11 cellular contexts compared by ENCODE assay signal in the genomic region with DNA sequence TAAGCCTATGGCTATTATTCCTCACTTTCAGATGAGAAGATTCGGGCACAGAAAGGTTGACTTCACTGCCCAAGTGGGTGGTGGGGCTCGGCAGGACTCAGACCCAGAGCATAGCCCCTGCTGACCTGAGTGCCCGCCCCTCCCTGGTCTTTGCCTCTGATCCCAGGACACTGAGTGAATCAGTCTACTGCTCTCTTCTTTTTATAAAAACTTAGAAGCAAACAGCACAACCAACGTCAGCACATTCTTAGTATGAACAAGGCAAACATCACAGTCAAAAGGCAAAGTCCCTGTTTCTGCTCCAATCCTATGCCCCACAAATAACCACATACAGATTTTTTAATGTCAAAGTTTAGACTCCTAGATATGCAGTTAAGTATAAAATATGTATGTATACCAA.
DNase-seq lines count a peak whose midpoint lies in the region; ATAC-seq, FAIRE-seq and TF ChIP-seq lines count a peak whose summit lies in the region.
"Had no signal": no experiment of that assay in that cellular context is flagged by ENCODE, and none has a peak within 500 bp of the region (broad histone marks: within the 10 kb centered on the region; RNA-seq: fewer than 3 reads in every experiment).

No MANE protein-coding gene starts in this region.

- H3K9me3 ChIP-seq in A549 (peaks cover 6% of the 10 kb centered on the region; the same call in 1 of the 3 replicates), SJSA1 (replicated peaks) (no peaks in the 10 kb centered on the region), osteoblast (ENCODE audit: low read depth, low read length) (no peaks in the 10 kb centered on the region)

- H3K4me1 Mint-ChIP-seq in stimulated activated effector memory CD8-positive, alpha-beta T cell treated with anti-CD3 and anti-CD28 coated beads, Interleukin-12 subunit alpha, Interleukin-12 subunit beta, amount 100 ng/mL, for 72 hours: no peaks in the 10 kb centered on the region

- H3K9me3 Mint-ChIP-seq in stimulated activated effector memory CD8-positive, alpha-beta T cell treated with anti-CD3 and anti-CD28 coated beads, Interleukin-12 subunit alpha, Interleukin-12 subunit beta, amount 100 ng/mL, for 72 hours: no peaks in the 10 kb centered on the region

- TF ChIP-seq POLR2A in A549 (IDR thresholded peaks at IDR 0.05; ENCODE audit: low read length) (no peak), GM12891 (IDR thresholded peaks at IDR 0.05; ENCODE audit: low read depth, low read length) (no peak)

- no peaks in the 10 kb centered on the region for H3K27me3 ChIP-seq in SJSA1 (replicated peaks)
- no peaks in the 10 kb centered on the region for H3K27me3 ChIP-seq in osteoblast (ENCODE audit: insufficient read depth, low read length)

- POLR2A ChIA-PET in A549 (lab: Yijun Ruan, JAX): no interaction called here

- no peak overlapping the region for H3K4me3 ChIP-seq in A549
- no peak overlapping the region for H3K4me3 ChIP-seq in SJSA1
- H3K4me3 ChIP-seq in fibroblast of villous mesenchyme (ENCODE audit: low read depth, low read length): no peak overlapping the region
- no peak overlapping the region for H3K4me3 ChIP-seq in osteoblast (ENCODE audit: insufficient read depth, low read length)

- H3K79me2 ChIP-seq in osteoblast (ENCODE audit: insufficient read depth, low read length): no peaks in the 10 kb centered on the region

- TF ChIP-seq RAD21 in A549 (conservative IDR thresholded peaks at IDR 0.05 in 1 of 2, IDR thresholded peaks at IDR 0.05 in 1 of 2): no peak

- H3K4me2 ChIP-seq in A549 (peak overlapping the region; percentile 69), osteoblast (ENCODE audit: insufficient read depth, low read length) (peak overlapping the region; percentile 22)

- DNase-seq in A549 (ENCODE audit: low read depth in 1 of 2, low spot score in 1 of 2) (peak; percentile 20 to 49), SJSA1 (ENCODE audit: low read depth in 1 of 2, low spot score in 2 of 2) (peak in 1 of 2 experiments; percentile 47), fibroblast of villous mesenchyme (ENCODE audit: low read depth) (peak; percentile 77), osteoblast (ENCODE audit: insufficient read length, low spot score, missing footprints) (peak; percentile 82), ACHN (no peak), GM12891 (ENCODE audit: insufficient read length, low spot score) (no peak)
- no peak for DNase-seq in stimulated activated effector memory CD8-positive, alpha-beta T cell treated with anti-CD3 and anti-CD28 coated beads, Interleukin-12 subunit alpha, Interleukin-12 subunit beta, amount 100 ng/mL, for 72 hours (ENCODE audit: low spot score in 2 of 2)
- DNase-seq: NCI-H446 treated with DMSO at 0.1 percent for 48 hours; RPMI8226; stimulated activated CD4-positive, alpha-beta T cell treated with anti-CD3 and anti-CD28 coated beads, Interleukin-4, amount 100 ng/mL, for 1 hour had no signal

- CTCF ChIA-PET in A549 (lab: Yijun Ruan, JAX): interaction anchor here (0.8 to 1.3 kb wide), 2 partner anchors 30 to 34 kb away, joined by 3 read pairs; no protein-coding TSS in a partner anchor

- no peak for FAIRE-seq in A549 (lab: Jason Lieb, UNC)
- no peak for FAIRE-seq in GM12891 (lab: Jason Lieb, UNC)

- 40% methylated on average over 4 of the region's 4 CpGs for WGBS in A549 (ENCODE audit: missing lambda C conversion rate)

- TF ChIP-seq CTCF in A549 (IDR thresholded peaks at IDR 0.05): no peak
- no peak for TF ChIP-seq CTCF in fibroblast of villous mesenchyme (IDR thresholded peaks at IDR 0.05; ENCODE audit: insufficient read depth, low read depth, low read length)
- no peak for TF ChIP-seq CTCF in osteoblast (IDR thresholded peaks at IDR 0.05; ENCODE audit: extremely low read depth, low read depth, low read length)

- no peak overlapping the region for H2AFZ ChIP-seq in osteoblast (ENCODE audit: low read length)

- no peak overlapping the region for H3K27ac Mint-ChIP-seq in stimulated activated effector memory CD8-positive, alpha-beta T cell treated with anti-CD3 and anti-CD28 coated beads, Interleukin-12 subunit alpha, Interleukin-12 subunit beta, amount 100 ng/mL, for 72 hours

- no peak for TF ChIP-seq EP300 in A549 (IDR thresholded peaks at IDR 0.05)

- no peak overlapping the region for H3K4me3 Mint-ChIP-seq in stimulated activated effector memory CD8-positive, alpha-beta T cell treated with anti-CD3 and anti-CD28 coated beads, Interleukin-12 subunit alpha, Interleukin-12 subunit beta, amount 100 ng/mL, for 72 hours

- H3K36me3 ChIP-seq in SJSA1: peaks cover 55% of the 10 kb centered on the region
- peaks cover 38% of the 10 kb centered on the region for H3K36me3 ChIP-seq in osteoblast (ENCODE audit: insufficient read depth, low read length)

- H3K27ac ChIP-seq in A549: peak overlapping the region; percentile 76 to 81
- peak overlapping the region; percentile 40; the same call in 1 of the 2 replicates for H3K27ac ChIP-seq in SJSA1
- peak overlapping the region; percentile 34 for H3K27ac ChIP-seq in osteoblast (ENCODE audit: low read depth, low read length)

- in situ Hi-C loops in ACHN (cut with HindIII; ENCODE audit: low pct_ligation_motif_present, low pct_unique_long_range_greater_than_20kb, low sequenced_read_pairs): no loop called here

- no peaks in the 10 kb centered on the region for H3K36me3 Mint-ChIP-seq in stimulated activated effector memory CD8-positive, alpha-beta T cell treated with anti-CD3 and anti-CD28 coated beads, Interleukin-12 subunit alpha, Interleukin-12 subunit beta, amount 100 ng/mL, for 72 hours

- peaks cover 10% of the 10 kb centered on the region for H4K20me1 ChIP-seq in osteoblast (ENCODE audit: insufficient read depth, low read length)

- peak; percentile 67 to 88; a peak in 5 of 6 replicates for ATAC-seq in A549
- ATAC-seq in HG03159 (IDR thresholded peaks at IDR 0.05; ENCODE audit: unreplicated experiment): no peak
- no peak for ATAC-seq in stimulated activated effector memory CD8-positive, alpha-beta T cell treated with anti-CD3 and anti-CD28 coated beads, Interleukin-12 subunit alpha, Interleukin-12 subunit beta, amount 100 ng/mL, for 72 hours

- peaks cover 49% of the 10 kb centered on the region for H3K4me1 ChIP-seq in A549
- peaks cover 49% of the 10 kb centered on the region for H3K4me1 ChIP-seq in SJSA1 (replicated peaks)
- H3K4me1 ChIP-seq in osteoblast (ENCODE audit: insufficient read depth, low read length): peaks cover 30% of the 10 kb centered on the region

TF ChIP-seq in A549, 52 proteins besides CTCF, POLR2A, EP300 and RAD21:
- TF ChIP-seq NPAS2 (CRISPR knock-in tag; IDR thresholded peaks at IDR 0.05; ENCODE audit: borderline replicate concordance) (no peak), MAFK (IDR thresholded peaks at IDR 0.05; ENCODE audit: partially characterized antibody) (peak; percentile 54)

TF ChIP-seq in GM12891, 5 proteins besides CTCF, POLR2A, EP300 and RAD21:
- TF ChIP-seq PAX5 (IDR thresholded peaks at IDR 0.05; ENCODE audit: insufficient read depth, low read length, severe bottlenecking) (no peak), POLR2AphosphoS5 (IDR thresholded peaks at IDR 0.05; ENCODE audit: low read depth, low read length) (no peak), SPI1 (IDR thresholded peaks at IDR 0.05; ENCODE audit: low read depth, low read length) (no peak), POU2F2 (IDR thresholded peaks at IDR 0.05; ENCODE audit: low read depth, low read length) (no peak), TAF1 (IDR thresholded peaks at IDR 0.05; ENCODE audit: low read depth, low read length) (no peak)

Comparison
In these comparisons a context has a peak if more than half of its experiments do, and no peak if none do; other contexts are left out.
1. ATAC-seq: peak in A549 (2 of 2); none in HG03159 (single experiment) and stimulated activated effector memory CD8-positive, alpha-beta T cell treated with anti-CD3 and anti-CD28 coated beads, Interleukin-12 subunit alpha, Interleukin-12 subunit beta, amount 100 ng/mL, for 72 hours (single experiment).
2. DNase-seq: peak in A549 (2 of 2), fibroblast of villous mesenchyme (single experiment) and osteoblast (single experiment); none in ACHN (single experiment), stimulated activated effector memory CD8-positive, alpha-beta T cell treated with anti-CD3 and anti-CD28 coated beads, Interleukin-12 subunit alpha, Interleukin-12 subunit beta, amount 100 ng/mL, for 72 hours (0 of 2) and GM12891 (single experiment).
3. Peak in every context shown above with its lines, with median percentiles within 50 percentile points of each other: H3K27ac ChIP-seq.